Comparison of ENCODE assay signal across 1 cellular context in genomic region chr17:81912441-81913309, GRCh38.
TF ChIP-seq lines count a peak whose summit lies in the region.

No MANE protein-coding gene starts in this region.

TF ChIP-seq in A549, 52 proteins besides CTCF, POLR2A, EP300 and RAD21:
- no peak for TF ChIP-seq TP53 (CRISPR knock-in tag; IDR thresholded peaks at IDR 0.05)
- no peak for TF ChIP-seq KDM5A (IDR thresholded peaks at IDR 0.05)
- TF ChIP-seq KDM1A (IDR thresholded peaks at IDR 0.05; ENCODE audit: low read depth), result no peak
- TF ChIP-seq FOSL2 (IDR thresholded peaks at IDR 0.05), result no peak
- TF ChIP-seq FOSL2 (CRISPR knock-in tag; IDR thresholded peaks at IDR 0.05), result peak; percentile 45
- no peak for TF ChIP-seq MYC (IDR thresholded peaks at IDR 0.05; ENCODE audit: borderline replicate concordance, low read length)
